In the genomic region with DNA sequence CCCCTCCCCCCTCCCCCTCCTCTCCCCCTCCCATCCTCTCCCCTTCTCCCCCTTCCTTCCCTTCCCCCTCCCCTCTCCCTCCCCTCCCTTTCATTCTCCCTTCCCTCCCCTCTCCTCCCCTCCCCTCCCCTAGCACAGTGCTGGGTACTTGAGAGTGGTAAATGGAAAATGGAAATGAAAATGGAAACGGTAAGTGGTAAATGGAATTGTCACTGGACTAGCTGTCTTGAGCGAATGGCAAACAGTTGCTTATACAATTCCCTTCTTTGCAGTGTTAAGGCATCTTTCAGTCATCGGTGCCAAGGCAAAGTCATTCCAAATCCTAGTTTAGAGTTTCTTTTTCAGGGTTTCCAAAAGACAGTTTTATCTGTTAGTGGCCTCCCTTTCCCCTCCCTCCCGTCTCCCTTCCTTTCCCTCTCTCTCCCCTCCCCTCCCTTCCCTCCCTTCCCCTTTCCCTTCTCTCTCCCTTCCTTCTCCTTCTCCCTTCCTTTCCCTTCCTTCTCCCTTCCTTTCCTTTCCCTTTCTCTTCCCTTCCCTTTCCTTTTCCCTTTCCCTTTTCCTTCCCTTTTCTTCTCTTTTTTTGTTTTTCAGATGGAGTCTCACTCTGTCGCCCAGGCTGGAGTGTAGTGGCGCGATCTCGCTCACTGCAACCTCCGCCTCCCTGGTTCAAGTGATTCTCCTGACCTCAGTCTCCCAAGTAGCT, we compare ENCODE assay signal across 22 cellular contexts. TPM values are rescaled to one million over a fixed set of nuclear protein-coding genes. Genes with fewer than 3 reads are reported as not detected.
A peak's percentile ranks its signal among the peaks of the same experiment; 100 is the strongest.
DNase-seq lines count a peak whose midpoint lies in the region; ATAC-seq and FAIRE-seq lines count a peak whose summit lies in the region.
"Had no signal": no experiment of that assay in that cellular context is flagged by ENCODE, and none has a peak within 500 bp of the region (broad histone marks: within the 10 kb centered on the region; RNA-seq: fewer than 3 reads in every experiment).

No MANE protein-coding gene starts in this region.

- no peak overlapping the region for H3K4me2 ChIP-seq in Karpas-422 (ENCODE audit: low read depth, low read length, poor library complexity, severe bottlenecking)

- H3K9me3 Mint-ChIP-seq in activated T-cell treated with anti-CD3 and anti-CD28 coated beads, Interleukin-2, amount 50 U/mL, for 72 hours: no peaks in the 10 kb centered on the region
- H3K9me3 Mint-ChIP-seq in activated T-cell treated with anti-CD3 and anti-CD28 coated beads, Interleukin-2, amount 50 U/mL, for 24 hours: no peaks in the 10 kb centered on the region
- no peaks in the 10 kb centered on the region for H3K9me3 Mint-ChIP-seq in activated T-helper 2 cell treated with anti-CD3 and anti-CD28 coated beads, Interferon-gamma antibody, Interleukin-2, Interleukin-4, amounts not matched to agents 10 μg/mL and 5 μg/mL and 100 μg/mL, durations not matched to agents 14 hours and 24 hours and 36 hours
- no peaks in the 10 kb centered on the region for H3K9me3 Mint-ChIP-seq in stimulated activated effector memory CD8-positive, alpha-beta T cell treated with anti-CD3 and anti-CD28 coated beads, Interleukin-12 subunit alpha, Interleukin-12 subunit beta, amount 100 ng/mL, for 72 hours
- H3K9me3 Mint-ChIP-seq: CD4-positive, alpha-beta T cell; IgD-negative memory B cell had no signal

- peaks cover 9 to 21% of the 10 kb centered on the region in 2 donors for H3K36me3 Mint-ChIP-seq in activated T-cell treated with anti-CD3 and anti-CD28 coated beads, Interleukin-2, amount 50 U/mL, for 72 hours (ENCODE audit: insufficient read depth in 2 of 2)
- H3K36me3 Mint-ChIP-seq in activated T-cell treated with anti-CD3 and anti-CD28 coated beads, Interleukin-2, amount 50 U/mL, for 24 hours (ENCODE audit: low read depth): peaks cover 22% of the 10 kb centered on the region
- H3K36me3 Mint-ChIP-seq in activated T-helper 2 cell treated with anti-CD3 and anti-CD28 coated beads, Interferon-gamma antibody, Interleukin-2, Interleukin-4, amounts not matched to agents 10 μg/mL and 5 μg/mL and 100 μg/mL, durations not matched to agents 14 hours and 24 hours and 36 hours (ENCODE audit: low read depth): peaks cover 55% of the 10 kb centered on the region
- peaks cover 24% of the 10 kb centered on the region for H3K36me3 Mint-ChIP-seq in stimulated activated effector memory CD8-positive, alpha-beta T cell treated with anti-CD3 and anti-CD28 coated beads, Interleukin-12 subunit alpha, Interleukin-12 subunit beta, amount 100 ng/mL, for 72 hours
- H3K36me3 Mint-ChIP-seq: IgD-negative memory B cell had no signal

- peak overlapping the region; percentile 42 for H3K27ac Mint-ChIP-seq in activated T-cell treated with anti-CD3 and anti-CD28 coated beads, Interleukin-2, amount 50 U/mL, for 72 hours
- H3K27ac Mint-ChIP-seq in activated T-cell treated with anti-CD3 and anti-CD28 coated beads, Interleukin-2, amount 50 U/mL, for 24 hours: no peak overlapping the region
- peak overlapping the region; percentile 21 for H3K27ac Mint-ChIP-seq in activated T-helper 2 cell treated with anti-CD3 and anti-CD28 coated beads, Interferon-gamma antibody, Interleukin-2, Interleukin-4, amounts not matched to agents 10 μg/mL and 5 μg/mL and 100 μg/mL, durations not matched to agents 14 hours and 24 hours and 36 hours
- H3K27ac Mint-ChIP-seq in stimulated activated effector memory CD8-positive, alpha-beta T cell treated with anti-CD3 and anti-CD28 coated beads, Interleukin-12 subunit alpha, Interleukin-12 subunit beta, amount 100 ng/mL, for 72 hours: no peak overlapping the region
- H3K27ac Mint-ChIP-seq: CD4-positive, alpha-beta T cell; IgD-negative memory B cell had no signal

- H3K4me1 ChIP-seq in Karpas-422 (ENCODE audit: low read length): peaks cover 85% of the 10 kb centered on the region
- H3K4me1 ChIP-seq: Peyer's patch had no signal

- FAIRE-seq in GM19239 (lab: Jason Lieb, UNC): no peak
- FAIRE-seq: A204.1, HTR-8/SVneo had no signal

- no peak overlapping the region for H2AFZ ChIP-seq in Karpas-422 (ENCODE audit: low read length)

- H3K27me3 ChIP-seq in Karpas-422 (ENCODE audit: low read length): no peaks in the 10 kb centered on the region
- H3K27me3 ChIP-seq: BE2C, Peyer's patch, SJCRH30 had no signal

- peaks cover 23% of the 10 kb centered on the region for H3K79me2 ChIP-seq in Karpas-422 (ENCODE audit: low read length)

- H3K4me1 Mint-ChIP-seq in activated T-cell treated with anti-CD3 and anti-CD28 coated beads, Interleukin-2, amount 50 U/mL, for 72 hours (ENCODE audit: low read depth): peaks cover 55% of the 10 kb centered on the region
- peaks cover 41% of the 10 kb centered on the region for H3K4me1 Mint-ChIP-seq in activated T-cell treated with anti-CD3 and anti-CD28 coated beads, Interleukin-2, amount 50 U/mL, for 24 hours (ENCODE audit: low read depth)
- H3K4me1 Mint-ChIP-seq in activated T-helper 2 cell treated with anti-CD3 and anti-CD28 coated beads, Interferon-gamma antibody, Interleukin-2, Interleukin-4, amounts not matched to agents 10 μg/mL and 5 μg/mL and 100 μg/mL, durations not matched to agents 14 hours and 24 hours and 36 hours (ENCODE audit: low read depth): peaks cover 47% of the 10 kb centered on the region
- H3K4me1 Mint-ChIP-seq in stimulated activated effector memory CD8-positive, alpha-beta T cell treated with anti-CD3 and anti-CD28 coated beads, Interleukin-12 subunit alpha, Interleukin-12 subunit beta, amount 100 ng/mL, for 72 hours: peaks cover 40% of the 10 kb centered on the region

- H3K9me3 ChIP-seq in Karpas-422 (ENCODE audit: low read length): no peaks in the 10 kb centered on the region
- H3K9me3 ChIP-seq: BE2C, Peyer's patch, SJCRH30 had no signal

- no peaks in the 10 kb centered on the region for H3K27me3 Mint-ChIP-seq in activated T-cell treated with anti-CD3 and anti-CD28 coated beads, Interleukin-2, amount 50 U/mL, for 72 hours (ENCODE audit: low read depth)
- H3K27me3 Mint-ChIP-seq in activated T-cell treated with anti-CD3 and anti-CD28 coated beads, Interleukin-2, amount 50 U/mL, for 24 hours: no peaks in the 10 kb centered on the region
- no peaks in the 10 kb centered on the region for H3K27me3 Mint-ChIP-seq in activated T-helper 2 cell treated with anti-CD3 and anti-CD28 coated beads, Interferon-gamma antibody, Interleukin-2, Interleukin-4, amounts not matched to agents 10 μg/mL and 5 μg/mL and 100 μg/mL, durations not matched to agents 14 hours and 24 hours and 36 hours (ENCODE audit: low read depth)
- H3K27me3 Mint-ChIP-seq: CD4-positive, alpha-beta T cell had no signal

- H3K27ac ChIP-seq in Karpas-422 (ENCODE audit: low read length): peak overlapping the region; percentile 99
- H3K27ac ChIP-seq: Peyer's patch, SJCRH30 had no signal

- H3K4me3 Mint-ChIP-seq in activated T-cell treated with anti-CD3 and anti-CD28 coated beads, Interleukin-2, amount 50 U/mL, for 72 hours: no peak overlapping the region
- no peak overlapping the region for H3K4me3 Mint-ChIP-seq in activated T-cell treated with anti-CD3 and anti-CD28 coated beads, Interleukin-2, amount 50 U/mL, for 24 hours
- H3K4me3 Mint-ChIP-seq in activated T-helper 2 cell treated with anti-CD3 and anti-CD28 coated beads, Interferon-gamma antibody, Interleukin-2, Interleukin-4, amounts not matched to agents 10 μg/mL and 5 μg/mL and 100 μg/mL, durations not matched to agents 14 hours and 24 hours and 36 hours (ENCODE audit: low read depth): no peak overlapping the region
- H3K4me3 Mint-ChIP-seq in stimulated activated effector memory CD8-positive, alpha-beta T cell treated with anti-CD3 and anti-CD28 coated beads, Interleukin-12 subunit alpha, Interleukin-12 subunit beta, amount 100 ng/mL, for 72 hours: no peak overlapping the region
- H3K4me3 Mint-ChIP-seq: CD4-positive, alpha-beta T cell had no signal

- H4K20me1 ChIP-seq in Karpas-422 (ENCODE audit: insufficient read depth, low read depth, low read length): no peaks in the 10 kb centered on the region

- no peaks in the 10 kb centered on the region for H3K9me2 ChIP-seq in Karpas-422 (replicated peaks; ENCODE audit: insufficient read depth, low read length)

- ATAC-seq in activated T-cell treated with anti-CD3 and anti-CD28 coated beads, Interleukin-2, amount 50 U/mL, for 72 hours (replicated peaks in 1 of 2): no peak
- no peak for ATAC-seq in stimulated activated effector memory CD8-positive, alpha-beta T cell treated with anti-CD3 and anti-CD28 coated beads, Interleukin-12 subunit alpha, Interleukin-12 subunit beta, amount 100 ng/mL, for 72 hours
- ATAC-seq in HG02840 (IDR thresholded peaks at IDR 0.05; ENCODE audit: low FRiP score, unreplicated experiment): no peak

- H3K9ac ChIP-seq in Karpas-422 (ENCODE audit: low read length): no peak overlapping the region

- no peaks in the 10 kb centered on the region; the same call in 1 of the 2 replicates for H3K36me3 ChIP-seq in Karpas-422 (ENCODE audit: insufficient read depth, low read length)
- H3K36me3 ChIP-seq: BE2C, SJCRH30 had no signal

- H3K4me3 ChIP-seq in Karpas-422 (ENCODE audit: low read length): no peak overlapping the region
- H3K4me3 ChIP-seq: Peyer's patch, SJCRH30 had no signal

- DNase-seq in activated T-cell treated with anti-CD3 and anti-CD28 coated beads, Interleukin-2, amount 50 U/mL, for 72 hours: no peak
- no peak for DNase-seq in activated T-cell treated with anti-CD3 and anti-CD28 coated beads, Interleukin-2, amount 50 U/mL, for 24 hours
- DNase-seq in Karpas-422 (peak; percentile 36), GM19239 (ENCODE audit: insufficient read length, low spot score) (no peak)
- DNase-seq in activated T-helper 2 cell treated with anti-CD3 and anti-CD28 coated beads, Interferon-gamma antibody, Interleukin-2, Interleukin-4, amounts not matched to agents 10 μg/mL and 5 μg/mL and 100 μg/mL, durations not matched to agents 14 hours and 24 hours and 36 hours (ENCODE audit: low spot score): no peak
- DNase-seq in stimulated activated effector memory CD8-positive, alpha-beta T cell treated with anti-CD3 and anti-CD28 coated beads, Interleukin-12 subunit alpha, Interleukin-12 subunit beta, amount 100 ng/mL, for 72 hours (ENCODE audit: low spot score in 2 of 2): no peak
- DNase-seq: BE2C; COR-L47; DMS79; H7; Kasumi-1; NCI-H1436 treated with DMSO at 0.1 percent for 48 hours; NCI-H226; NCI-H510A treated with DMSO at 0.1 percent for 48 hours; NK-92 treated with Interleukin-12 subunit alpha and Interleukin-12 subunit beta, amount 100 ng/mL, for 24 hours; Peyer's patch; SJCRH30 had no signal

- intact Hi-C loops in activated T-helper 2 cell treated with anti-CD3 and anti-CD28 coated beads, Interferon-gamma antibody, Interleukin-2, Interleukin-4, amounts not matched to agents 10 μg/mL and 5 μg/mL and 100 μg/mL, durations not matched to agents 14 hours and 24 hours and 36 hours (cut with micrococcal nuclease): no loop called here

RNA-seq across cellular contexts. Expression of a gene that starts 47.3 kb away (rescaled TPM):
- total RNA-seq in activated T-cell treated with anti-CD3 and anti-CD28 coated beads, Interleukin-2, amount 50 U/mL, for 72 hours: 100 to 1,000 TPM in 1 of 2 donors, 10 to 100 TPM in 1; 64.0 to 107 TPM
- total RNA-seq in Karpas-422 (2014; rRNA removed; shearing (Covaris generic); ENCODE audit: low replicate concordance): 59.9 and 79.0 TPM in 2 replicates
- 159 and 166 TPM in 2 replicates for total RNA-seq in activated T-helper 2 cell treated with anti-CD3 and anti-CD28 coated beads, Interferon-gamma antibody, Interleukin-2, Interleukin-4, amounts not matched to agents 10 μg/mL and 5 μg/mL and 100 μg/mL, durations not matched to agents 14 hours and 24 hours and 36 hours

Comparison
In these comparisons a context has a peak if more than half of its experiments do, and no peak if none do; other contexts are left out.
1. H3K27ac Mint-ChIP-seq: peak in activated T-cell treated with anti-CD3 and anti-CD28 coated beads, Interleukin-2, amount 50 U/mL, for 72 hours (single experiment) and activated T-helper 2 cell treated with anti-CD3 and anti-CD28 coated beads, Interferon-gamma antibody, Interleukin-2, Interleukin-4, amounts not matched to agents 10 μg/mL and 5 μg/mL and 100 μg/mL, durations not matched to agents 14 hours and 24 hours and 36 hours (single experiment); none in activated T-cell treated with anti-CD3 and anti-CD28 coated beads, Interleukin-2, amount 50 U/mL, for 24 hours (single experiment) and stimulated activated effector memory CD8-positive, alpha-beta T cell treated with anti-CD3 and anti-CD28 coated beads, Interleukin-12 subunit alpha, Interleukin-12 subunit beta, amount 100 ng/mL, for 72 hours (single experiment).